14 cellular contexts compared by ENCODE assay signal in genomic region chr14:101835566-101835965, GRCh38.
A peak's percentile ranks its signal among the peaks of the same experiment; 100 is the strongest.
DNase-seq lines count a peak whose midpoint lies in the region; ATAC-seq and TF ChIP-seq lines count a peak whose summit lies in the region.
"Had no signal": no experiment of that assay in that cellular context is flagged by ENCODE, and none has a peak within 500 bp of the region (broad histone marks: within the 10 kb centered on the region; RNA-seq: fewer than 3 reads in every experiment).

No MANE protein-coding gene starts in this region.

- TF ChIP-seq POLR2A in thyroid gland (IDR thresholded peaks at IDR 0.05), result no peak

- peaks cover 86% of the 10 kb centered on the region for H3K4me1 Mint-ChIP-seq in activated T-cell treated with anti-CD3 and anti-CD28 coated beads, Interleukin-2, amount 50 U/mL, for 72 hours (ENCODE audit: low read depth)
- peaks cover 76% of the 10 kb centered on the region for H3K4me1 Mint-ChIP-seq in activated naive CD8-positive, alpha-beta T cell treated with anti-CD3 and anti-CD28 coated beads for 36 hours
- peaks cover 32% of the 10 kb centered on the region for H3K4me1 Mint-ChIP-seq in memory B cell

- WGBS in thyroid gland, 2 donors, result 86 to 90% methylated on average over 10 to 11 of the region's 11 CpGs

- no peak for DNase-seq in activated T-cell treated with anti-CD3 and anti-CD28 coated beads, Interleukin-2, amount 50 U/mL, for 72 hours
- no peak for DNase-seq in activated T-cell treated with anti-CD3 and anti-CD28 coated beads, Interleukin-2, amount 50 U/mL, for 48 hours
- no peak for DNase-seq in activated naive CD8-positive, alpha-beta T cell treated with anti-CD3 and anti-CD28 coated beads for 36 hours
- no peak for DNase-seq in memory B cell (ENCODE audit: low spot score in 2 of 2)
- no peak for DNase-seq in thyroid gland
- DNase-seq in nucleus accumbens (lab: John Stamatoyannopoulos, UW), result no peak
- no peak for DNase-seq in left colon
- DNase-seq: activated gamma-delta T cell treated with Interleukin-2 at 50 U/mL for 16 hours, NCI-H2081, small intestine had no signal

- peaks cover 10 to 17% of the 10 kb centered on the region in 2 donors for H3K36me3 Mint-ChIP-seq in activated T-cell treated with anti-CD3 and anti-CD28 coated beads, Interleukin-2, amount 50 U/mL, for 72 hours (ENCODE audit: insufficient read depth in 2 of 2)
- peaks cover 25% of the 10 kb centered on the region for H3K36me3 Mint-ChIP-seq in activated naive CD8-positive, alpha-beta T cell treated with anti-CD3 and anti-CD28 coated beads for 36 hours
- peaks cover 12% of the 10 kb centered on the region for H3K36me3 Mint-ChIP-seq in memory B cell

- peak overlapping the region; percentile 67 to 84 (median 83) for H3K27ac ChIP-seq in thyroid gland
- H3K27ac ChIP-seq: HL-60, SK-N-MC had no signal

- no peaks in the 10 kb centered on the region for H3K9me3 Mint-ChIP-seq in activated T-cell treated with anti-CD3 and anti-CD28 coated beads, Interleukin-2, amount 50 U/mL, for 72 hours
- no peaks in the 10 kb centered on the region for H3K9me3 Mint-ChIP-seq in activated naive CD8-positive, alpha-beta T cell treated with anti-CD3 and anti-CD28 coated beads for 36 hours
- no peaks in the 10 kb centered on the region for H3K9me3 Mint-ChIP-seq in memory B cell
- H3K9me3 Mint-ChIP-seq: type B pancreatic cell had no signal

- H3K4me3 ChIP-seq in thyroid gland (replicated peaks in 1 of 3), result no peak overlapping the region
- H3K4me3 ChIP-seq: SK-N-MC had no signal

- H3K27ac Mint-ChIP-seq in activated T-cell treated with anti-CD3 and anti-CD28 coated beads, Interleukin-2, amount 50 U/mL, for 72 hours, result peak overlapping the region; percentile 89
- H3K27ac Mint-ChIP-seq in activated naive CD8-positive, alpha-beta T cell treated with anti-CD3 and anti-CD28 coated beads for 36 hours, result peak overlapping the region; percentile 71
- H3K27ac Mint-ChIP-seq in memory B cell, result peak overlapping the region; percentile 31
- H3K27ac Mint-ChIP-seq: type B pancreatic cell had no signal

- no peaks in the 10 kb centered on the region for H3K27me3 Mint-ChIP-seq in activated T-cell treated with anti-CD3 and anti-CD28 coated beads, Interleukin-2, amount 50 U/mL, for 72 hours (ENCODE audit: low read depth)
- H3K27me3 Mint-ChIP-seq in activated naive CD8-positive, alpha-beta T cell treated with anti-CD3 and anti-CD28 coated beads for 36 hours, result no peaks in the 10 kb centered on the region
- no peaks in the 10 kb centered on the region for H3K27me3 Mint-ChIP-seq in memory B cell
- H3K27me3 Mint-ChIP-seq: type B pancreatic cell had no signal

- no peak for TF ChIP-seq CTCF in thyroid gland (IDR thresholded peaks at IDR 0.05)

- intact Hi-C loops in thyroid gland (cut with DNase I), result no loop called here
- intact Hi-C loops in left colon (cut with DNase I, micrococcal nuclease), result loop anchor here in 1 of 2 donors (10.0 kb wide), 1 partner anchor 61 kb away; no protein-coding TSS in a partner anchor

- no peaks in the 10 kb centered on the region for H3K9me3 ChIP-seq in thyroid gland

- peak overlapping the region; percentile 40 to 71 for H3K4me3 Mint-ChIP-seq in activated T-cell treated with anti-CD3 and anti-CD28 coated beads, Interleukin-2, amount 50 U/mL, for 72 hours
- no peak overlapping the region for H3K4me3 Mint-ChIP-seq in activated naive CD8-positive, alpha-beta T cell treated with anti-CD3 and anti-CD28 coated beads for 36 hours
- H3K4me3 Mint-ChIP-seq in memory B cell, result no peak overlapping the region
- H3K4me3 Mint-ChIP-seq: type B pancreatic cell had no signal

- H3K36me3 ChIP-seq in thyroid gland, result no peaks in the 10 kb centered on the region

- peaks cover 57 to 79% of the 10 kb centered on the region in 2 donors for H3K4me1 ChIP-seq in thyroid gland

- no peak for ATAC-seq in activated T-cell treated with anti-CD3 and anti-CD28 coated beads, Interleukin-2, amount 50 U/mL, for 72 hours (replicated peaks in 1 of 2)
- ATAC-seq in memory B cell (ENCODE audit: low read depth), result no peak
- no peak for ATAC-seq in GM18502 (IDR thresholded peaks at IDR 0.05; ENCODE audit: poor library complexity, unreplicated experiment)
- ATAC-seq in left colon, result no peak

- H3K27me3 ChIP-seq in thyroid gland, result no peaks in the 10 kb centered on the region

Comparison
In these comparisons a context has a peak if more than half of its experiments do, and no peak if none do; other contexts are left out.
1. H3K27ac Mint-ChIP-seq: peak in every context shown above with its lines; median percentile 89 in activated T-cell treated with anti-CD3 and anti-CD28 coated beads, Interleukin-2, amount 50 U/mL, for 72 hours; 71 in activated naive CD8-positive, alpha-beta T cell treated with anti-CD3 and anti-CD28 coated beads for 36 hours; 31 in memory B cell.
2. H3K4me3 Mint-ChIP-seq: peak in activated T-cell treated with anti-CD3 and anti-CD28 coated beads, Interleukin-2, amount 50 U/mL, for 72 hours (2 of 2); none in activated naive CD8-positive, alpha-beta T cell treated with anti-CD3 and anti-CD28 coated beads for 36 hours (single experiment) and memory B cell (single experiment).